15 cellular contexts compared by ENCODE assay signal in genomic region chr9:34555002-34555348, GRCh38. TPM values are rescaled to one million over a fixed set of nuclear protein-coding genes. Genes with fewer than 3 reads are reported as not detected.
A peak's percentile ranks its signal among the peaks of the same experiment; 100 is the strongest.
DNase-seq lines count a peak whose midpoint lies in the region; ATAC-seq and TF ChIP-seq lines count a peak whose summit lies in the region.
"Had no signal": no experiment of that assay in that cellular context is flagged by ENCODE, and none has a peak within 500 bp of the region (broad histone marks: within the 10 kb centered on the region; RNA-seq: fewer than 3 reads in every experiment).

No MANE protein-coding gene starts in this region.

- peak; percentile 83 for DNase-seq in DMS79 treated with DMSO at 0.1 percent for 48 hours (lab: John Stamatoyannopoulos, UW)
- peak; percentile 68 for DNase-seq in NCI-H1105 treated with DMSO at 0.1 percent for 48 hours (lab: John Stamatoyannopoulos, UW)
- peak; percentile 80 for DNase-seq in chondrocyte (ENCODE audit: low spot score)
- no peak for DNase-seq in neuronal stem cell (ENCODE audit: low spot score)
- no peak for DNase-seq in activated T-helper 2 cell treated with anti-CD3 and anti-CD28 coated beads, Interferon-gamma antibody, Interleukin-2, Interleukin-4, amounts not matched to agents 10 μg/mL and 5 μg/mL and 100 μg/mL, durations not matched to agents 14 hours and 24 hours and 36 hours (ENCODE audit: low spot score)
- no peak for DNase-seq in activated CD8-positive, alpha-beta memory T cell treated with anti-CD3 and anti-CD28 coated beads, Interleukin-2, amount 10 ng/mL, durations not matched to agents 7 days and 5 days
- DNase-seq: activated CD4-positive, alpha-beta T cell treated with anti-CD3 and anti-CD28 coated beads, Interleukin-2, amount 50 U/mL, for 4 hours; mucosa of descending colon; MV-4-11; NK-92 treated with Interleukin-12 subunit alpha and Interleukin-12 subunit beta, amount 100 ng/mL, for 24 hours; SHP77; stimulated activated naive CD4-positive, alpha-beta T cell had no signal

- CTCF ChIA-PET in activated CD8-positive, alpha-beta memory T cell treated with anti-CD3 and anti-CD28 coated beads, Interleukin-2, amount 10 ng/mL, durations not matched to agents 7 days and 5 days (lab: Charles Lee) = no interaction called here

- no peaks in the 10 kb centered on the region for H3K27me3 ChIP-seq in neuronal stem cell (ENCODE audit: control insufficient read depth in 3 of 3, insufficient read depth in 3 of 3, low read depth in 1 of 3, low read length in 3 of 3)
- H3K27me3 ChIP-seq: ascending aorta had no signal

- H4K8ac ChIP-seq in neuronal stem cell (ENCODE audit: low read depth, low read length) = no peak overlapping the region

- H3K4me3 Mint-ChIP-seq in chondrocyte (ENCODE audit: unreplicated experiment) = no peak overlapping the region
- H3K4me3 Mint-ChIP-seq in activated T-helper 2 cell treated with anti-CD3 and anti-CD28 coated beads, Interferon-gamma antibody, Interleukin-2, Interleukin-4, amounts not matched to agents 10 μg/mL and 5 μg/mL and 100 μg/mL, durations not matched to agents 14 hours and 24 hours and 36 hours (ENCODE audit: low read depth) = no peak overlapping the region
- no peak overlapping the region for H3K4me3 Mint-ChIP-seq in activated CD8-positive, alpha-beta memory T cell treated with anti-CD3 and anti-CD28 coated beads, Interleukin-2, amount 10 ng/mL, durations not matched to agents 7 days and 5 days

- TF ChIP-seq CTCF in chondrocyte (IDR thresholded peaks at IDR 0.05) = no peak

- no peak overlapping the region for H2BK15ac ChIP-seq in neuronal stem cell (ENCODE audit: low read length)

- no peak overlapping the region for H2BK120ac ChIP-seq in neuronal stem cell (ENCODE audit: low read depth, low read length)

- H2BK5ac ChIP-seq in neuronal stem cell (ENCODE audit: low read length) = no peak overlapping the region

- no peak overlapping the region for H3K9ac ChIP-seq in neuronal stem cell (ENCODE audit: low read depth, low read length, poor library complexity)

- H3K27ac Mint-ChIP-seq in chondrocyte (ENCODE audit: unreplicated experiment) = no peak overlapping the region
- H3K27ac Mint-ChIP-seq in activated T-helper 2 cell treated with anti-CD3 and anti-CD28 coated beads, Interferon-gamma antibody, Interleukin-2, Interleukin-4, amounts not matched to agents 10 μg/mL and 5 μg/mL and 100 μg/mL, durations not matched to agents 14 hours and 24 hours and 36 hours = no peak overlapping the region
- H3K27ac Mint-ChIP-seq in activated CD8-positive, alpha-beta memory T cell treated with anti-CD3 and anti-CD28 coated beads, Interleukin-2, amount 10 ng/mL, durations not matched to agents 7 days and 5 days = no peak overlapping the region

- no peak overlapping the region for H2AFZ ChIP-seq in neuronal stem cell (ENCODE audit: low read length)

- H3K4me1 Mint-ChIP-seq in chondrocyte (ENCODE audit: low read depth) = peaks cover 22% of the 10 kb centered on the region
- H3K4me1 Mint-ChIP-seq in activated T-helper 2 cell treated with anti-CD3 and anti-CD28 coated beads, Interferon-gamma antibody, Interleukin-2, Interleukin-4, amounts not matched to agents 10 μg/mL and 5 μg/mL and 100 μg/mL, durations not matched to agents 14 hours and 24 hours and 36 hours (ENCODE audit: low read depth) = no peaks in the 10 kb centered on the region
- no peaks in the 10 kb centered on the region for H3K4me1 Mint-ChIP-seq in activated CD8-positive, alpha-beta memory T cell treated with anti-CD3 and anti-CD28 coated beads, Interleukin-2, amount 10 ng/mL, durations not matched to agents 7 days and 5 days

- no peak overlapping the region for H2BK12ac ChIP-seq in neuronal stem cell (ENCODE audit: low read length)

- peak overlapping the region; percentile 49 for H3K14ac ChIP-seq in neuronal stem cell (ENCODE audit: low read length)

- peaks cover 28 to 96% of the 10 kb centered on the region in 2 donors for H3K36me3 ChIP-seq in neuronal stem cell (replicated peaks in 1 of 2; ENCODE audit: control insufficient read depth in 2 of 2, insufficient read depth in 2 of 2, low read length in 2 of 2)
- H3K36me3 ChIP-seq: ascending aorta had no signal

- no peaks in the 10 kb centered on the region for H3K36me3 Mint-ChIP-seq in chondrocyte (ENCODE audit: low read depth)
- H3K36me3 Mint-ChIP-seq in activated T-helper 2 cell treated with anti-CD3 and anti-CD28 coated beads, Interferon-gamma antibody, Interleukin-2, Interleukin-4, amounts not matched to agents 10 μg/mL and 5 μg/mL and 100 μg/mL, durations not matched to agents 14 hours and 24 hours and 36 hours (ENCODE audit: low read depth) = no peaks in the 10 kb centered on the region
- H3K36me3 Mint-ChIP-seq in activated CD8-positive, alpha-beta memory T cell treated with anti-CD3 and anti-CD28 coated beads, Interleukin-2, amount 10 ng/mL, durations not matched to agents 7 days and 5 days = no peaks in the 10 kb centered on the region

- H3K4me2 ChIP-seq in neuronal stem cell (ENCODE audit: insufficient read depth, low read length, poor library complexity, severe bottlenecking) = no peak overlapping the region

- H3K27me3 Mint-ChIP-seq in chondrocyte (ENCODE audit: low read depth) = peaks cover 5% of the 10 kb centered on the region
- peaks cover 9% of the 10 kb centered on the region for H3K27me3 Mint-ChIP-seq in activated T-helper 2 cell treated with anti-CD3 and anti-CD28 coated beads, Interferon-gamma antibody, Interleukin-2, Interleukin-4, amounts not matched to agents 10 μg/mL and 5 μg/mL and 100 μg/mL, durations not matched to agents 14 hours and 24 hours and 36 hours (ENCODE audit: low read depth)
- H3K27me3 Mint-ChIP-seq in activated CD8-positive, alpha-beta memory T cell treated with anti-CD3 and anti-CD28 coated beads, Interleukin-2, amount 10 ng/mL, durations not matched to agents 7 days and 5 days = peaks cover 5% of the 10 kb centered on the region

- no peak overlapping the region for H2AK5ac ChIP-seq in neuronal stem cell (ENCODE audit: low read depth, low read length)

- H3K4me3 ChIP-seq in neuronal stem cell (ENCODE audit: low read length in 2 of 2) = no peak overlapping the region
- H3K4me3 ChIP-seq: ascending aorta, mucosa of descending colon had no signal

- peaks cover 16 to 24% of the 10 kb centered on the region in 2 donors for H3K4me1 ChIP-seq in neuronal stem cell (ENCODE audit: control insufficient read depth in 2 of 2, insufficient read depth in 1 of 2, low read depth in 1 of 2, low read length in 2 of 2)
- H3K4me1 ChIP-seq: ascending aorta had no signal

- H3K79me1 ChIP-seq in neuronal stem cell (ENCODE audit: low read depth, low read length) = no peaks in the 10 kb centered on the region

- no peak overlapping the region for H3K4ac ChIP-seq in neuronal stem cell (ENCODE audit: low read length)

- no peak for ATAC-seq in GM18511 (IDR thresholded peaks at IDR 0.05; ENCODE audit: unreplicated experiment)
- ATAC-seq in activated CD8-positive, alpha-beta memory T cell treated with anti-CD3 and anti-CD28 coated beads, Interleukin-2, amount 10 ng/mL, durations not matched to agents 7 days and 5 days = no peak
- ATAC-seq: mucosa of descending colon had no signal

- H3K9me3 ChIP-seq in neuronal stem cell (replicated peaks in 1 of 2; ENCODE audit: control insufficient read depth in 2 of 2, insufficient read depth in 1 of 2, low read depth in 1 of 2, low read length in 2 of 2) = no peaks in the 10 kb centered on the region
- H3K9me3 ChIP-seq: ascending aorta, mucosa of descending colon had no signal

- H4K91ac ChIP-seq in neuronal stem cell (ENCODE audit: low read depth, low read length, poor library complexity) = no peak overlapping the region

- H3K27ac ChIP-seq in neuronal stem cell (replicated peaks; ENCODE audit: low read length) = no peak overlapping the region
- H3K27ac ChIP-seq: ascending aorta, C4-2B had no signal

- H3K9me3 Mint-ChIP-seq in chondrocyte (ENCODE audit: low read depth) = no peaks in the 10 kb centered on the region
- H3K9me3 Mint-ChIP-seq in activated T-helper 2 cell treated with anti-CD3 and anti-CD28 coated beads, Interferon-gamma antibody, Interleukin-2, Interleukin-4, amounts not matched to agents 10 μg/mL and 5 μg/mL and 100 μg/mL, durations not matched to agents 14 hours and 24 hours and 36 hours = no peaks in the 10 kb centered on the region
- no peaks in the 10 kb centered on the region for H3K9me3 Mint-ChIP-seq in activated CD8-positive, alpha-beta memory T cell treated with anti-CD3 and anti-CD28 coated beads, Interleukin-2, amount 10 ng/mL, durations not matched to agents 7 days and 5 days (ENCODE audit: low read depth)

- intact Hi-C loops in activated T-helper 2 cell treated with anti-CD3 and anti-CD28 coated beads, Interferon-gamma antibody, Interleukin-2, Interleukin-4, amounts not matched to agents 10 μg/mL and 5 μg/mL and 100 μg/mL, durations not matched to agents 14 hours and 24 hours and 36 hours (cut with micrococcal nuclease) = no loop called here

- WGBS in neuronal stem cell (ENCODE audit: extremely low coverage in 2 of 2, insufficient read length in 2 of 2, insufficient replicate concordance in 1 of 2), 2 donors = no CpG with 5 or more reads among the region's 23 CpGs

- H3K18ac ChIP-seq in neuronal stem cell (ENCODE audit: low read length) = peak overlapping the region; percentile 39

- no peak overlapping the region for H3K23ac ChIP-seq in neuronal stem cell (ENCODE audit: low read depth, low read length, poor library complexity)

RNA-seq across cellular contexts. Expression of gene ENHO, which starts 32.2 kb away (rescaled TPM):
- 0.97 to 1.6 TPM (median 1.3 TPM) in 3 replicates for total RNA-seq in chondrocyte
- polyA plus RNA-seq in neuronal stem cell (2013, experiment 1 of 2) = 18.0 TPM
- polyA plus RNA-seq in neuronal stem cell (2013, experiment 2 of 2) = 16.3 TPM
- total RNA-seq in activated T-helper 2 cell treated with anti-CD3 and anti-CD28 coated beads, Interferon-gamma antibody, Interleukin-2, Interleukin-4, amounts not matched to agents 10 μg/mL and 5 μg/mL and 100 μg/mL, durations not matched to agents 14 hours and 24 hours and 36 hours = not detected in 2 replicates
- not detected for total RNA-seq in activated CD8-positive, alpha-beta memory T cell treated with anti-CD3 and anti-CD28 coated beads, Interleukin-2, amount 10 ng/mL, durations not matched to agents 7 days and 5 days
- total RNA-seq: ascending aorta had no signal

RNA-seq across cellular contexts. Expression of gene CNTFR, which starts 34.5 kb away (rescaled TPM):
- total RNA-seq in chondrocyte = 0.12 TPM in 1 of 3 replicates, not detected in the others
- polyA plus RNA-seq in neuronal stem cell (2013, experiment 1 of 2) = 127 TPM
- polyA plus RNA-seq in neuronal stem cell (2013, experiment 2 of 2) = 126 TPM
- not detected in 2 replicates for total RNA-seq in activated T-helper 2 cell treated with anti-CD3 and anti-CD28 coated beads, Interferon-gamma antibody, Interleukin-2, Interleukin-4, amounts not matched to agents 10 μg/mL and 5 μg/mL and 100 μg/mL, durations not matched to agents 14 hours and 24 hours and 36 hours
- total RNA-seq in activated CD8-positive, alpha-beta memory T cell treated with anti-CD3 and anti-CD28 coated beads, Interleukin-2, amount 10 ng/mL, durations not matched to agents 7 days and 5 days = not detected

RNA-seq across cellular contexts. Expression of gene RPP25L, which starts 56.9 kb away (rescaled TPM):
- 10.6 to 11.0 TPM (median 10.9 TPM) in 3 replicates for total RNA-seq in chondrocyte
- 53.6 TPM for polyA plus RNA-seq in neuronal stem cell (2013, experiment 1 of 2)
- polyA plus RNA-seq in neuronal stem cell (2013, experiment 2 of 2) = 52.2 TPM
- 33.7 and 35.0 TPM in 2 replicates for total RNA-seq in activated T-helper 2 cell treated with anti-CD3 and anti-CD28 coated beads, Interferon-gamma antibody, Interleukin-2, Interleukin-4, amounts not matched to agents 10 μg/mL and 5 μg/mL and 100 μg/mL, durations not matched to agents 14 hours and 24 hours and 36 hours
- total RNA-seq in activated CD8-positive, alpha-beta memory T cell treated with anti-CD3 and anti-CD28 coated beads, Interleukin-2, amount 10 ng/mL, durations not matched to agents 7 days and 5 days = 10 to 100 TPM; 27.2 to 27.8 TPM

Comparison
In these comparisons a context has a peak if more than half of its experiments do, and no peak if none do; other contexts are left out.
1. DNase-seq: peak in DMS79 treated with DMSO at 0.1 percent for 48 hours (single experiment), NCI-H1105 treated with DMSO at 0.1 percent for 48 hours (single experiment) and chondrocyte (single experiment); none in neuronal stem cell (single experiment), activated T-helper 2 cell treated with anti-CD3 and anti-CD28 coated beads, Interferon-gamma antibody, Interleukin-2, Interleukin-4, amounts not matched to agents 10 μg/mL and 5 μg/mL and 100 μg/mL, durations not matched to agents 14 hours and 24 hours and 36 hours (single experiment) and activated CD8-positive, alpha-beta memory T cell treated with anti-CD3 and anti-CD28 coated beads, Interleukin-2, amount 10 ng/mL, durations not matched to agents 7 days and 5 days (single experiment).